20 cellular contexts compared by ENCODE assay signal in the genomic region with DNA sequence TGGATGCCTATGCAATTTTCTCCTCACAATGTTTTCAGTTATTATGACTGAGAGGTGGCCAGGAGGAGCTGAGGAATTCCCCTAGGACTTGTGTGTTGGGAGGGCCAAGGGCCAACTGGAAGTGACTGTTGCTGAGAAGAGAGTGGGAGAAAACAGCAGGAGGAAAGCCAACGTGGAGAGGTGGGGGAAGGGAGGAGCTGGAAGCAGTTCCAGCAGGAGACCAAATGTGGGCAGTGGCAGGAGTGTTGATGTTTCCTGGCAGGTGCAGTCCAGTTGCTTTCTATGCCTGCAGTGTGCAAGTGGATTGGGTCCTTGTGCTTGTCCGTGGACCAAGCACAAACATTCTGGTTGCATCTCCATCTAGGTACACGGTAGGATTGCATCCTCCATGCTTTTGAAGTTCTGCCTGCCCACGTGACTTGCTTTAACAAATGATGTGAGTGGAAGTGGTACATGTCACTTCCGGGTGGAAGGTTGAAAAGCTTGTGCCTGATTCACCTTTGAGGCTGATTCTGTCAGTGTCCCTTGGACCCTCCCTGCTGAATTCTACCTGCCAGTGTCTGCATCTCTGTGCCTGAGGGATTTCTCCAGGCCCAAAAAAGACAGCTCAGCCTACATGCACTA. TPM values are rescaled to one million over a fixed set of nuclear protein-coding genes. Genes with fewer than 3 reads are reported as not detected.
"Had no signal": no experiment of that assay in that cellular context is flagged by ENCODE, and none has a peak within 500 bp of the region (broad histone marks: within the 10 kb centered on the region; RNA-seq: fewer than 3 reads in every experiment).

No MANE protein-coding gene starts in this region.

- H3K4me1 ChIP-seq: pancreas, tibial artery, uterus had no signal

- H3K36me3 ChIP-seq: pancreas, tibial artery, uterus had no signal

- FAIRE-seq: astrocyte, bronchial epithelial cell, frontal cortex, keratinocyte, pancreas had no signal

- DNase-seq: activated CD4-positive, alpha-beta T cell treated with anti-CD3 and anti-CD28 coated beads for 1 hour; activated CD4-positive, alpha-beta T cell treated with anti-CD3 and anti-CD28 coated beads, Interleukin-2, amount 50 U/mL, for 4 hours; activated naive CD4-positive, alpha-beta T cell treated with anti-CD3 and anti-CD28 coated beads, Interleukin-2, amount 10 ng/mL, durations not matched to agents 7 days and 5 days; activated T-cell treated with anti-CD3 and anti-CD28 coated beads, Interleukin-2, amount 50 U/mL, for 24 hours; dermis blood vessel endothelial cell; effector memory CD8-positive, alpha-beta T cell; naive thymus-derived CD4-positive, alpha-beta T cell; pancreas; stimulated activated CD4-positive, alpha-beta T cell treated with anti-CD3 and anti-CD28 coated beads, Interleukin-15, amount 100 ng/mL, for 24 hours; stimulated activated CD4-positive, alpha-beta T cell treated with anti-CD3 and anti-CD28 coated beads, Interleukin-4, amount 100 ng/mL, for 1 hour; stimulated activated naive B cell treated with anti-CD40 and anti-IgM and Interleukin-4, amounts not matched to agents 10 μg/mL and 1 μg/mL and 100 μg/mL, for 72 hours; uterus had no signal

- H3K4me3 ChIP-seq: pancreas, tibial artery, uterus had no signal

- H3K9me3 ChIP-seq: pancreas, uterus had no signal

- H3K27ac ChIP-seq: epithelial cell of prostate, pancreas, tibial artery, uterus, VCaP had no signal

- ATAC-seq: effector memory CD8-positive, alpha-beta T cell; left lobe of liver; naive thymus-derived CD4-positive, alpha-beta T cell; pancreas; stimulated activated naive B cell treated with anti-CD40 and anti-IgM and Interleukin-4, amounts not matched to agents 10 μg/mL and 1 μg/mL and 100 μg/mL, for 72 hours had no signal

- H3K27me3 ChIP-seq: pancreas, uterus had no signal

RNA-seq across cellular contexts. Expression of a gene that starts 54.7 kb away (rescaled TPM):
- polyA plus RNA-seq: keratinocyte; naive thymus-derived CD4-positive, alpha-beta T cell; pancreas had no signal
